Comparison of ENCODE assay signal across 8 cellular contexts in genomic region chr6:46170357-46171289, GRCh38. TPM values are rescaled to one million over a fixed set of nuclear protein-coding genes. Genes with fewer than 3 reads are reported as not detected.
DNase-seq lines count a peak whose midpoint lies in the region; ATAC-seq and TF ChIP-seq lines count a peak whose summit lies in the region.

ENPP5 (minus strand) TSS chr6:46170980; CDS start chr6:46168262, 2,718 bp downstream.

- H3K4me3 ChIP-seq in AG09309 (ENCODE audit: control insufficient read depth, low read depth, low read length): peak within 1 kb of the TSS; percentile 39
- peak within 1 kb of the TSS; percentile 36 to 59 for H3K4me3 ChIP-seq in foreskin fibroblast (ENCODE audit: low read depth in 1 of 2, low read length in 2 of 2)

- H3K4me1 Mint-ChIP-seq in activated T-helper 17 cell treated with anti-CD3 and anti-CD28 coated beads, Interleukin-2, amount 50 U/mL, for 72 hours: no peaks in the 10 kb centered on the region
- H3K4me1 Mint-ChIP-seq in nephron progenitor cell: peaks cover 8% of the 10 kb centered on the region

- peaks cover 24% of the 10 kb centered on the region for H3K27me3 Mint-ChIP-seq in activated T-helper 17 cell treated with anti-CD3 and anti-CD28 coated beads, Interleukin-2, amount 50 U/mL, for 72 hours
- peaks cover 22% of the 10 kb centered on the region for H3K27me3 Mint-ChIP-seq in nephron progenitor cell (ENCODE audit: low read depth, poor library complexity)

- no peak for TF ChIP-seq CTCF in AG09309 (IDR thresholded peaks at IDR 0.05; ENCODE audit: control insufficient read depth, insufficient read depth, low read depth, low read length, missing control alignments)
- TF ChIP-seq CTCF in foreskin fibroblast (IDR thresholded peaks at IDR 0.05; ENCODE audit: low read depth, low read length): no peak
- no peak for TF ChIP-seq CTCF in nephron progenitor cell (IDR thresholded peaks at IDR 0.05)

- TF ChIP-seq POLR2A in GM19099 (IDR thresholded peaks at IDR 0.05; ENCODE audit: extremely low read depth, insufficient read length, low read depth): peak; percentile 28

- no peak within 1 kb of the TSS for H3K27ac Mint-ChIP-seq in activated T-helper 17 cell treated with anti-CD3 and anti-CD28 coated beads, Interleukin-2, amount 50 U/mL, for 72 hours
- H3K27ac Mint-ChIP-seq in nephron progenitor cell: no peak within 1 kb of the TSS

- no peaks in the 10 kb centered on the region for H3K9me3 Mint-ChIP-seq in activated T-helper 17 cell treated with anti-CD3 and anti-CD28 coated beads, Interleukin-2, amount 50 U/mL, for 72 hours
- H3K9me3 Mint-ChIP-seq in nephron progenitor cell: no peaks in the 10 kb centered on the region

- H3K36me3 Mint-ChIP-seq in activated T-helper 17 cell treated with anti-CD3 and anti-CD28 coated beads, Interleukin-2, amount 50 U/mL, for 72 hours (ENCODE audit: low read depth): no peaks in the 10 kb centered on the region
- H3K36me3 Mint-ChIP-seq in nephron progenitor cell (ENCODE audit: low read depth): peaks cover 10% of the 10 kb centered on the region

- DNase-seq in AG09309 (ENCODE audit: low read depth): no peak
- DNase-seq in NCI-H82 treated with DMSO at 0.1 percent for 48 hours (lab: John Stamatoyannopoulos, UW; ENCODE audit: unreplicated experiment): peak; percentile 29
- DNase-seq in foreskin fibroblast: peak in 1 of 2 donors; percentile 56
- DNase-seq in nephron progenitor cell: peak; percentile 88
- DNase-seq in stimulated activated naive CD4-positive, alpha-beta T cell (lab: John Stamatoyannopoulos, UW): peak; percentile 29 to 69 (median 42)

- peak; percentile 90 for ATAC-seq in HG03354 (IDR thresholded peaks at IDR 0.05; ENCODE audit: poor library complexity, severe bottlenecking, unreplicated experiment)
- ATAC-seq in activated T-helper 17 cell treated with anti-CD3 and anti-CD28 coated beads, Interleukin-2, amount 50 U/mL, for 72 hours (replicated peaks): peak; percentile 90

- H3K4me3 Mint-ChIP-seq in activated T-helper 17 cell treated with anti-CD3 and anti-CD28 coated beads, Interleukin-2, amount 50 U/mL, for 72 hours: peak within 1 kb of the TSS; percentile 74
- peak within 1 kb of the TSS; percentile 95 for H3K4me3 Mint-ChIP-seq in nephron progenitor cell

RNA-seq across cellular contexts. Expression of gene ENPP5, which starts in this region (rescaled TPM):
- under 1 TPM in 1 of 2 donors, not detected in 1; 0.45 TPM for total RNA-seq in activated T-helper 17 cell treated with anti-CD3 and anti-CD28 coated beads, Interleukin-2, amount 50 U/mL, for 72 hours

Comparison
In these comparisons a context has a peak if more than half of its experiments do, and no peak if none do; other contexts are left out.
1. Peak in ATAC-seq in activated T-helper 17 cell treated with anti-CD3 and anti-CD28 coated beads, Interleukin-2, amount 50 U/mL, for 72 hours; RNA of the gene not detected or under 1 TPM.